Comparison of ENCODE assay signal across 32 cellular contexts in genomic region chr18:49381267-49381865, GRCh38.
"Had no signal": no experiment of that assay in that cellular context is flagged by ENCODE, and none has a peak within 500 bp of the region (broad histone marks: within the 10 kb centered on the region; RNA-seq: fewer than 3 reads in every experiment).

No MANE protein-coding gene starts in this region.

- H3K9me3 ChIP-seq: Peyer's patch had no signal

- H3K27me3 Mint-ChIP-seq: activated B cell treated with CpG ODN at 0.5 μM for 24 hours; activated CD4-positive, alpha-beta memory T cell treated with anti-CD3 and anti-CD28 coated beads for 36 hours; brain; central memory CD8-positive, alpha-beta T cell had no signal

- H3K9me3 Mint-ChIP-seq: activated T-helper 1 cell treated with anti-CD3 and anti-CD28 coated beads, Interleukin-12 subunit alpha, Interleukin-12 subunit beta, Interleukin-2, Interleukin-4 antibody, amounts not matched to agents 30 ng/mL and 10 ng/mL and 1 ng/mL, durations not matched to agents 14 hours and 24 hours and 36 hours; central memory CD8-positive, alpha-beta T cell had no signal

- H3K27ac Mint-ChIP-seq: activated B cell treated with CpG ODN at 0.5 μM for 24 hours; activated CD4-positive, alpha-beta memory T cell treated with anti-CD3 and anti-CD28 coated beads for 36 hours; activated naive CD4-positive, alpha-beta T cell treated with anti-CD3 and anti-CD28 coated beads for 36 hours; activated naive CD4-positive, alpha-beta T cell treated with anti-CD3 and anti-CD28 coated beads, Interleukin-2, amount 50 U/mL, for 72 hours; activated T-helper 1 cell treated with anti-CD3 and anti-CD28 coated beads, Interleukin-12 subunit alpha, Interleukin-12 subunit beta, Interleukin-2, Interleukin-4 antibody, amounts not matched to agents 30 ng/mL and 10 ng/mL and 1 ng/mL, durations not matched to agents 14 hours and 24 hours and 36 hours; brain had no signal

- H3K27ac ChIP-seq: adrenal gland, Peyer's patch, VCaP had no signal

- H3K4me3 ChIP-seq: adrenal gland, K562, Peyer's patch had no signal

- ATAC-seq: activated naive CD4-positive, alpha-beta T cell treated with anti-CD3 and anti-CD28 coated beads, Interleukin-2, amount 50 U/mL, for 72 hours; activated T-cell treated with anti-CD3 and anti-CD28 coated beads, Interleukin-2, amount 50 U/mL, for 4 hours; K562; PC-3 had no signal

- H3K27me3 ChIP-seq: adrenal gland, Peyer's patch had no signal

- H3K36me3 ChIP-seq: adrenal gland had no signal

- H3K4me3 Mint-ChIP-seq: activated B cell treated with CpG ODN at 0.5 μM for 24 hours; activated CD4-positive, alpha-beta memory T cell treated with anti-CD3 and anti-CD28 coated beads for 36 hours; activated naive CD4-positive, alpha-beta T cell treated with anti-CD3 and anti-CD28 coated beads for 36 hours; activated T-cell treated with anti-CD3 and anti-CD28 coated beads, Interleukin-2, amount 50 U/mL, for 4 hours; activated T-helper 1 cell treated with anti-CD3 and anti-CD28 coated beads, Interleukin-12 subunit alpha, Interleukin-12 subunit beta, Interleukin-2, Interleukin-4 antibody, amounts not matched to agents 30 ng/mL and 10 ng/mL and 1 ng/mL, durations not matched to agents 14 hours and 24 hours and 36 hours; brain; central memory CD8-positive, alpha-beta T cell had no signal

- H3K4me1 ChIP-seq: adrenal gland, Peyer's patch had no signal

- DNase-seq: activated B cell treated with CpG ODN at 0.5 μM for 24 hours; activated CD4-positive, alpha-beta memory T cell treated with anti-CD3 and anti-CD28 coated beads for 36 hours; activated CD4-positive, alpha-beta T cell treated with anti-CD3 and anti-CD28 coated beads for 4 hours; activated CD4-positive, alpha-beta T cell treated with anti-CD3 and anti-CD28 coated beads, Interleukin-2, amount 50 U/mL, for 1 hour; activated CD4-positive, CD25-positive, alpha-beta regulatory T cell treated with anti-CD3 and anti-CD28 coated beads, Interleukin-2, amount 50 U/mL, for 72 hours; activated CD8-positive, alpha-beta memory T cell treated with anti-CD3 and anti-CD28 coated beads, Interleukin-2, amount 50 U/mL, for 4 hours; activated gamma-delta T cell treated with Interleukin-2 at 50 U/mL for 16 hours; activated naive CD4-positive, alpha-beta T cell treated with anti-CD3 and anti-CD28 coated beads for 36 hours; activated T-cell treated with anti-CD3 and anti-CD28 coated beads for 4 hours; activated T-cell treated with anti-CD3 and anti-CD28 coated beads, Interleukin-2, amount 50 U/mL, for 4 hours; adrenal gland; anterior cingulate cortex; NCI-H1105; NCI-H1436; NCI-H1694; NCI-H1930; NCI-H2081 treated with DMSO at 0.1 percent for 48 hours; NCI-H345; NCI-H524 treated with DMSO at 0.1 percent for 48 hours; PC-3; Peyer's patch; RPMI8226; SW 1271; T-helper 1 cell; T-helper 2 cell; T-helper 9 cell had no signal
